Comparison of ENCODE assay signal across 8 cellular contexts in the genomic region with DNA sequence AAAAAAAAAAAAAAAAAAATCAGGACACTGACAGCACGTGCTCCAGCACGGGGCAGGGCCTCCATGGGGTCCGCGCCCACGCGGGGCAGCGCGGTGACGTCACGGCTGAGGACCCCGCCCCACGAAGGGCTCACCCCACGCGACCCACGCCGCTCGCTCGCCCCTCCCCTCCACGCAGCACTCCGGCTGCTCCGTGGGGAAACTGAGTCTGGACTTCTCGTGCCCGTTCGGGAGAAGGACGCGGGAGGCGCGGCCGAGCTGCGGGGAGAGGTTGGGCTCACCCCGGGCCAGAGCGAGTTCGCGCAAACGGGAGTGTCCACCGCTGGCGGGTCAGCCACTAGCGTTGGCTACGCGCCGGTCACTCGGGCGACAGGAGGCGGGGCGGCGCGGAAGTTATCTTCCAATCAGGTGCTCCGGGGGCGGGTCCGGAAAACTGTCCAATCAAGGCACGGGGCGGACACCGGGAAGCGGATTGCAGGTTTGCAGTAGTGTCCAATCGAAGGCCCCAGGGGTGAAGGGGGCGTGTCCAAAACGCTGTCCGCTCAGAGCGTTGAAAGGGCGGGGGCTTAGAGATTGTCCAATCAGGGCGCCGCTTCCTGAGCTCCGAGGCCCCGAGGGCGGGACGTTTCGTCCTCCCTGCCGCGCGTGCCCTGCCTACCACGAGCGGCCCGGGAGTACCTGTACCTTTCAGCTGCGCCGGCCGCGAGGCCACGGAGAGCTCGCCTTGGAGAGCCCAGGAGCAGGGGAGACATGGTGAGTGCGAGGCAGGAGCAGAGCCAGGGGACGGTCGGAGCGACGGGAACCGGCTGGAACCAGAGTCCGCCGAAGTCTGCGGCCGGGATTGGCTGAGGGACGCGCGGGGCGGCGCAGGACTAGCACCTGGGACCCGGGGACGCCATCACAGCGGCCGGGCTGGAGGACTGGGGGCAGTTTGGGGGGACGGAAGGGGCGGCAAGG. TPM values are rescaled to one million over a fixed set of nuclear protein-coding genes. Genes with fewer than 3 reads are reported as not detected.
DNase-seq lines count a peak whose midpoint lies in the region; ATAC-seq and TF ChIP-seq lines count a peak whose summit lies in the region.

A gene (plus strand): TSS at position 633 of the 957 bp plus-strand sequence. CDS start 118 bp downstream, at position 751.

- H3K4me3 ChIP-seq in ACC112 (ENCODE audit: low read depth, low read length) (peak within 1 kb of the TSS; percentile 97), smooth muscle cell (peak within 1 kb of the TSS; percentile 59)

- no peaks in the 10 kb centered on the region for H4K20me1 ChIP-seq in smooth muscle cell (ENCODE audit: low read depth)

- ATAC-seq in GM18868 (IDR thresholded peaks at IDR 0.05; ENCODE audit: unreplicated experiment) = peak; percentile 87
- peak; percentile 89 for ATAC-seq in HG03103 (IDR thresholded peaks at IDR 0.05; ENCODE audit: low read depth, unreplicated experiment)

- H3K27me3 ChIP-seq in ACC112 (ENCODE audit: insufficient read depth, low read length) (no peaks in the 10 kb centered on the region), smooth muscle cell (ENCODE audit: low read depth) (no peaks in the 10 kb centered on the region)

- peak; percentile 94 for DNase-seq in NCI-H2227 treated with DMSO at 0.1 percent for 48 hours (lab: John Stamatoyannopoulos, UW)
- peak; percentile 92 to 97 (median 94) for DNase-seq in activated CD4-positive, CD25-positive, alpha-beta regulatory T cell (lab: John Stamatoyannopoulos, UW)
- DNase-seq in central memory CD4-positive, alpha-beta T cell = peak; percentile 95
- peak; percentile 96 to 98 (median 97) for DNase-seq in immature natural killer cell
- DNase-seq in smooth muscle cell (lab: John Stamatoyannopoulos, UW; ENCODE audit: unreplicated experiment) = peak; percentile 91

- peaks cover 17% of the 10 kb centered on the region for H3K79me2 ChIP-seq in ACC112 (ENCODE audit: control insufficient read depth, insufficient read depth, low read length, unreplicated experiment)
- peaks cover 4% of the 10 kb centered on the region for H3K79me2 ChIP-seq in smooth muscle cell (ENCODE audit: low read depth)

- H2AFZ ChIP-seq in ACC112 (ENCODE audit: low read length, unreplicated experiment) (peak within 1 kb of the TSS; percentile 94), smooth muscle cell (ENCODE audit: low read depth) (peak within 1 kb of the TSS; percentile 93)

- TF ChIP-seq CTCF in smooth muscle cell (IDR thresholded peaks at IDR 0.05; ENCODE audit: borderline replicate concordance, insufficient read depth, poor library complexity, severe bottlenecking) = no peak

- no peaks in the 10 kb centered on the region for H3K36me3 Mint-ChIP-seq in immature natural killer cell

- peaks cover 4 to 7% (median 4%) of the 10 kb centered on the region in 3 donors for H3K27me3 Mint-ChIP-seq in immature natural killer cell (ENCODE audit: low read depth in 3 of 3)

- H3K27ac Mint-ChIP-seq in immature natural killer cell = peak within 1 kb of the TSS; percentile 55 to 95 (median 84)

- H3K27ac ChIP-seq in ACC112 (ENCODE audit: low read depth, low read length) (peak within 1 kb of the TSS; percentile 75; the same call in 1 of the 2 replicates), smooth muscle cell (ENCODE audit: low read depth) (peak within 1 kb of the TSS; percentile 32)

- no peaks in the 10 kb centered on the region for H3F3A ChIP-seq in smooth muscle cell (ENCODE audit: low read depth)

- H3K9ac ChIP-seq in smooth muscle cell (ENCODE audit: low read depth) = peak within 1 kb of the TSS; percentile 58

- no peaks in the 10 kb centered on the region for H3K36me3 ChIP-seq in ACC112 (ENCODE audit: insufficient read depth, low read length)
- H3K36me3 ChIP-seq in smooth muscle cell (ENCODE audit: low read depth) = no peaks in the 10 kb centered on the region

- H3K9me3 Mint-ChIP-seq in immature natural killer cell = peaks cover 0 to 8% (median 0%) of the 10 kb centered on the region in 6 donors

- no peaks in the 10 kb centered on the region for H3K9me3 ChIP-seq in smooth muscle cell (replicated peaks; ENCODE audit: low read depth)

- H3K4me1 ChIP-seq in ACC112 (ENCODE audit: control insufficient read depth, insufficient read depth, low read length, unreplicated experiment) (peaks cover 4% of the 10 kb centered on the region), smooth muscle cell (ENCODE audit: low read depth) (no peaks in the 10 kb centered on the region)

- WGBS in smooth muscle cell (ENCODE audit: low lambda C conversion rate) = under 1% methylated on average over 98 of the region's 100 CpGs

- H3K4me3 Mint-ChIP-seq in immature natural killer cell = peak within 1 kb of the TSS; percentile 92 to 99 (median 96)

- H3K4me1 Mint-ChIP-seq in immature natural killer cell = peaks cover 20 to 22% of the 10 kb centered on the region in 2 donors

- H3K4me2 ChIP-seq in smooth muscle cell = peak within 1 kb of the TSS; percentile 90

RNA-seq across cellular contexts. Expression of the gene that starts here (rescaled TPM):
- polyA plus RNA-seq in immature natural killer cell (1 to 10 TPM; 3.4 to 8.5 (median 3.7) TPM), smooth muscle cell (0.40 and 1.7 TPM in 2 replicates)
- 1.2 and 2.3 TPM in 2 replicates for total RNA-seq in smooth muscle cell

Comparison
In these comparisons a context has a peak if more than half of its experiments do, and no peak if none do; other contexts are left out.
1. Peak in every context shown above with its lines: DNase-seq, ATAC-seq, H3K4me3 ChIP-seq and H3K27ac ChIP-seq.